Comparison of ENCODE assay signal across 12 cellular contexts in genomic region chr12:11085419-11085818, GRCh38. TPM values are rescaled to one million over a fixed set of nuclear protein-coding genes. Genes with fewer than 3 reads are reported as not detected.
DNase-seq lines count a peak whose midpoint lies in the region; ATAC-seq and TF ChIP-seq lines count a peak whose summit lies in the region.
"Had no signal": no experiment of that assay in that cellular context is flagged by ENCODE, and none has a peak within 500 bp of the region (broad histone marks: within the 10 kb centered on the region; RNA-seq: fewer than 3 reads in every experiment).

No MANE protein-coding gene starts in this region.

- peak; percentile 3 for DNase-seq in Daoy (ENCODE audit: low read depth)
- DNase-seq in activated naive CD4-positive, alpha-beta T cell treated with anti-CD3 and anti-CD28 coated beads, Interleukin-2, amount 50 U/mL, for 72 hours (ENCODE audit: low spot score in 2 of 2), result peak in 1 of 2 donors; percentile 29
- no peak for DNase-seq in posterior cingulate gyrus
- no peak for DNase-seq in SHP77 (lab: John Stamatoyannopoulos, UW)
- DNase-seq in PC-9, result no peak
- DNase-seq in brain microvascular endothelial cell, result no peak
- DNase-seq: activated naive CD8-positive, alpha-beta T cell treated with anti-CD3 and anti-CD28 coated beads, Interleukin-2, amount 10 ng/mL, durations not matched to agents 7 days and 5 days; heart left ventricle; nucleus accumbens; transverse colon had no signal

- BruUV-seq in PC-9 (replicated peaks; lab: Mats Ljungman, UMichigan), result no TSS peak

- H3K9me2 ChIP-seq in PC-9 (ENCODE audit: insufficient read depth), result no peaks in the 10 kb centered on the region

- no peaks in the 10 kb centered on the region for H3K79me2 ChIP-seq in PC-9 (ENCODE audit: low read depth)

- CTCF ChIA-PET in PC-9 (lab: Charles Lee), result no interaction called here

- H3K4me2 ChIP-seq in PC-9, result no peak overlapping the region

- POLR2A ChIA-PET in PC-9 (lab: Charles Lee; ENCODE audit: unreplicated experiment), result no interaction called here

- peak; percentile 85 for ATAC-seq in GM18870 (IDR thresholded peaks at IDR 0.05; ENCODE audit: unreplicated experiment)
- peak; percentile 85 for ATAC-seq in HG03095 (IDR thresholded peaks at IDR 0.05; ENCODE audit: unreplicated experiment)
- peak; percentile 96 for ATAC-seq in activated naive CD4-positive, alpha-beta T cell treated with anti-CD3 and anti-CD28 coated beads, Interleukin-2, amount 50 U/mL, for 72 hours
- ATAC-seq: heart left ventricle had no signal

- peaks cover 8 to 12% of the 10 kb centered on the region in 2 donors for H3K9me3 Mint-ChIP-seq in activated naive CD4-positive, alpha-beta T cell treated with anti-CD3 and anti-CD28 coated beads, Interleukin-2, amount 50 U/mL, for 72 hours

- H3K27ac Mint-ChIP-seq in activated naive CD4-positive, alpha-beta T cell treated with anti-CD3 and anti-CD28 coated beads, Interleukin-2, amount 50 U/mL, for 72 hours, result peak overlapping the region in 1 of 2 donors; percentile 22
- H3K27ac Mint-ChIP-seq: activated naive CD8-positive, alpha-beta T cell treated with anti-CD3 and anti-CD28 coated beads, Interleukin-2, amount 10 ng/mL, durations not matched to agents 7 days and 5 days had no signal

- in situ Hi-C loops in brain microvascular endothelial cell (cut with HindIII; ENCODE audit: low pct_ligation_motif_present, low sequenced_read_pairs), result no loop called here

- no peak for TF ChIP-seq CTCF in PC-9 (conservative IDR thresholded peaks at IDR 0.05)
- no peak for TF ChIP-seq CTCF in brain microvascular endothelial cell (IDR thresholded peaks at IDR 0.05; ENCODE audit: low read depth, low read length, missing control alignments)

- H3K36me3 ChIP-seq in PC-9 (ENCODE audit: low read depth), result no peaks in the 10 kb centered on the region
- H3K36me3 ChIP-seq in brain microvascular endothelial cell (replicated peaks), result no peaks in the 10 kb centered on the region
- H3K36me3 ChIP-seq: heart left ventricle, transverse colon had no signal

- intact Hi-C loops in posterior cingulate gyrus (cut with DNase I) (no loop called here), PC-9 (cut with micrococcal nuclease; ENCODE audit: unreplicated experiment) (no loop called here)

- peaks cover 3% of the 10 kb centered on the region; the same call in 1 of the 2 replicates for H3K9me3 ChIP-seq in PC-9 (ENCODE audit: insufficient read depth, low read depth)

- H3K4me3 ChIP-seq in PC-9 (no peak overlapping the region), brain microvascular endothelial cell (ENCODE audit: low read depth, low read length) (no peak overlapping the region)
- H3K4me3 ChIP-seq: heart left ventricle, transverse colon had no signal

- peaks cover 12 to 46% of the 10 kb centered on the region in 2 donors for H3K36me3 Mint-ChIP-seq in activated naive CD4-positive, alpha-beta T cell treated with anti-CD3 and anti-CD28 coated beads, Interleukin-2, amount 50 U/mL, for 72 hours

- H3K27ac ChIP-seq in PC-9 (no peak overlapping the region), brain microvascular endothelial cell (no peak overlapping the region)
- H3K27ac ChIP-seq: heart left ventricle, transverse colon had no signal

- no peaks in the 10 kb centered on the region for H3K27me3 ChIP-seq in PC-9 (ENCODE audit: insufficient read depth, low read depth)
- no peaks in the 10 kb centered on the region for H3K27me3 ChIP-seq in brain microvascular endothelial cell (replicated peaks)
- H3K27me3 ChIP-seq: heart left ventricle, transverse colon had no signal

- no peak overlapping the region for H2AFZ ChIP-seq in PC-9

- no peaks in the 10 kb centered on the region for H4K20me1 ChIP-seq in PC-9 (ENCODE audit: insufficient read depth)

- no peaks in the 10 kb centered on the region for H3K4me1 ChIP-seq in PC-9 (replicated peaks; ENCODE audit: insufficient read depth)
- H3K4me1 ChIP-seq: transverse colon had no signal

- no peaks in the 10 kb centered on the region for H3F3A ChIP-seq in PC-9 (ENCODE audit: insufficient read depth, low read depth)

RNA-seq across cellular contexts. Expression of gene TAS2R43, which starts 6.7 kb away (rescaled TPM):
- 1.6 TPM in 1 of 2 replicates, not detected in the other for total RNA-seq in Daoy (2014; rRNA removed; shearing (Covaris generic))
- total RNA-seq in activated naive CD4-positive, alpha-beta T cell treated with anti-CD3 and anti-CD28 coated beads, Interleukin-2, amount 50 U/mL, for 72 hours, result 1 to 10 TPM in 1 of 2 donors, under 1 TPM in 1; 0.30 to 2.7 TPM
- 1.1 and 1.5 TPM in 2 replicates for total RNA-seq in PC-9 (2021)

RNA-seq across cellular contexts. Expression of gene TAS2R46, which starts 23.3 kb away (rescaled TPM):
- not detected in 2 replicates for total RNA-seq in Daoy (2014; rRNA removed; shearing (Covaris generic))
- 1 to 10 TPM; 1.5 to 2.4 TPM for total RNA-seq in activated naive CD4-positive, alpha-beta T cell treated with anti-CD3 and anti-CD28 coated beads, Interleukin-2, amount 50 U/mL, for 72 hours
- total RNA-seq in PC-9 (2021), result 1.2 and 1.5 TPM in 2 replicates

RNA-seq across cellular contexts. Expression of gene TAS2R30, which starts 49.0 kb away (rescaled TPM):
- 0.46 TPM in 1 of 2 replicates, not detected in the other for total RNA-seq in Daoy (2014; rRNA removed; shearing (Covaris generic))
- total RNA-seq in activated naive CD4-positive, alpha-beta T cell treated with anti-CD3 and anti-CD28 coated beads, Interleukin-2, amount 50 U/mL, for 72 hours, result 1 to 10 TPM; 2.9 to 3.9 TPM
- 2.9 and 3.1 TPM in 2 replicates for total RNA-seq in PC-9 (2021)

RNA-seq across cellular contexts. Expression of gene TAS2R31, which starts 54.2 kb away (rescaled TPM):
- total RNA-seq in Daoy (2014; rRNA removed; shearing (Covaris generic)), result 0.97 TPM in 1 of 2 replicates, not detected in the other
- total RNA-seq in activated naive CD4-positive, alpha-beta T cell treated with anti-CD3 and anti-CD28 coated beads, Interleukin-2, amount 50 U/mL, for 72 hours, result 1 to 10 TPM; 4.3 to 4.4 TPM
- total RNA-seq in PC-9 (2021), result 3.1 and 3.5 TPM in 2 replicates
